ENCODE assay signal across 1 cellular context in genomic region chr10:130111115-130111847, GRCh38.
TF ChIP-seq lines count a peak whose summit lies in the region.

No MANE protein-coding gene starts in this region.

TF ChIP-seq in H1, 55 proteins besides CTCF, POLR2A, EP300 and RAD21:
- TF ChIP-seq MAX (IDR thresholded peaks at IDR 0.05): peak; percentile 61; the same call in 1 of the 2 replicates
- 0 out of 4 replicates have a peak, but pooled peaks of 1 of the 2 experiments have one; percentile 75 for TF ChIP-seq HDAC2 (IDR thresholded peaks at IDR 0.05; ENCODE audit: borderline replicate concordance in 1 of 2, low read depth in 2 of 2, low read length in 2 of 2)
- TF ChIP-seq NRF1 (IDR thresholded peaks at IDR 0.05; ENCODE audit: low read depth, low read length): no peak
- TF ChIP-seq SIN3A (conservative IDR thresholded peaks at IDR 0.05 in 1 of 2, IDR thresholded peaks at IDR 0.05 in 1 of 2; ENCODE audit: low read depth in 1 of 2, low read length in 2 of 2): peak in 1 of 2 experiments; percentile 72; a peak in 1 of 4 replicates
- no peak for TF ChIP-seq SUZ12 (IDR thresholded peaks at IDR 0.05; ENCODE audit: low read length)
- 0 out of 2 replicates have a peak, but pooled peaks have one; percentile 39 for TF ChIP-seq ATF2 (IDR thresholded peaks at IDR 0.05; ENCODE audit: low read length)
- TF ChIP-seq PHF8 (conservative IDR thresholded peaks at IDR 0.05; ENCODE audit: low read depth, low read length): peak; percentile 54; the same call in 1 of the 2 replicates
- 0 out of 2 replicates have a peak, but pooled peaks have one; percentile 8 for TF ChIP-seq TBP (IDR thresholded peaks at IDR 0.05; ENCODE audit: low read depth, low read length)
- peak; percentile 68 for TF ChIP-seq SP2 (IDR thresholded peaks at IDR 0.05; ENCODE audit: low read length)
- TF ChIP-seq RBBP5 (IDR thresholded peaks at IDR 0.05; ENCODE audit: borderline replicate concordance, low read depth, low read length): no peak
- peak; percentile 67 for TF ChIP-seq BACH1 (IDR thresholded peaks at IDR 0.05; ENCODE audit: low read length)
- TF ChIP-seq RNF2 (IDR thresholded peaks at IDR 0.05; ENCODE audit: borderline replicate concordance, low read depth, low read length, missing control alignments, poor library complexity, severe bottlenecking): no peak
- no peak for TF ChIP-seq EZH2 (IDR thresholded peaks at IDR 0.05; ENCODE audit: low read depth, low read length, severe bottlenecking)
- TF ChIP-seq SP4 (IDR thresholded peaks at IDR 0.05; ENCODE audit: low read length): no peak; the same call in 1 of the 2 replicates
- TF ChIP-seq HDAC6 (IDR thresholded peaks at IDR 0.05; ENCODE audit: low read depth, low read length): no peak
- no peak for TF ChIP-seq GABPA (IDR thresholded peaks at IDR 0.05; ENCODE audit: borderline replicate concordance, insufficient read depth, low read length)
- no peak for TF ChIP-seq TAF7 (optimal IDR thresholded peaks at IDR 0.05; ENCODE audit: borderline replicate concordance, low read depth, low read length)
- no peak for TF ChIP-seq CBX8 (IDR thresholded peaks at IDR 0.05; ENCODE audit: borderline replicate concordance, low read depth, low read length)
- no peak for TF ChIP-seq RFX5 (IDR thresholded peaks at IDR 0.05; ENCODE audit: borderline replicate concordance, low read depth, low read length)
- TF ChIP-seq E2F6 (IDR thresholded peaks at IDR 0.05): peak; percentile 83
- peak; percentile 95 for TF ChIP-seq SP1 (IDR thresholded peaks at IDR 0.05; ENCODE audit: low read depth, low read length)
- TF ChIP-seq CTBP2 (IDR thresholded peaks at IDR 0.05; ENCODE audit: borderline replicate concordance, insufficient read depth, insufficient read length, low read length): no peak
- no peak for TF ChIP-seq BCL11A (IDR thresholded peaks at IDR 0.05; ENCODE audit: low read depth in 2 of 2, low read length in 2 of 2)
- TF ChIP-seq CREB1 (IDR thresholded peaks at IDR 0.05): 0 out of 2 replicates have a peak, but pooled peaks have one; percentile 24
- peak; percentile 70; the same call in 1 of the 2 replicates for TF ChIP-seq TAF1 (IDR thresholded peaks at IDR 0.05; ENCODE audit: low read depth, low read length)
- TF ChIP-seq CEBPB (IDR thresholded peaks at IDR 0.05; ENCODE audit: low read depth, low read length): no peak
- no peak for TF ChIP-seq SRF (IDR thresholded peaks at IDR 0.05; ENCODE audit: low read depth, low read length)
- no peak for TF ChIP-seq BRCA1 (IDR thresholded peaks at IDR 0.05; ENCODE audit: low read depth, low read length)
- TF ChIP-seq KDM1A (IDR thresholded peaks at IDR 0.05; ENCODE audit: borderline replicate concordance, low read length): no peak
- TF ChIP-seq SIX5 (IDR thresholded peaks at IDR 0.05; ENCODE audit: low read depth, low read length): peak; percentile 64
- TF ChIP-seq TCF12 (IDR thresholded peaks at IDR 0.05; ENCODE audit: low read depth, low read length): no peak
- TF ChIP-seq SAP30 (IDR thresholded peaks at IDR 0.05; ENCODE audit: insufficient read depth, insufficient replicate concordance, low read length): peak; percentile 71
- peak; percentile 85 for TF ChIP-seq CHD2 (IDR thresholded peaks at IDR 0.05; ENCODE audit: low read length)
TF ChIP-seq in H1: peak in this region for 15.
